Comparison of ENCODE assay signal across 7 cellular contexts in the genomic region with DNA sequence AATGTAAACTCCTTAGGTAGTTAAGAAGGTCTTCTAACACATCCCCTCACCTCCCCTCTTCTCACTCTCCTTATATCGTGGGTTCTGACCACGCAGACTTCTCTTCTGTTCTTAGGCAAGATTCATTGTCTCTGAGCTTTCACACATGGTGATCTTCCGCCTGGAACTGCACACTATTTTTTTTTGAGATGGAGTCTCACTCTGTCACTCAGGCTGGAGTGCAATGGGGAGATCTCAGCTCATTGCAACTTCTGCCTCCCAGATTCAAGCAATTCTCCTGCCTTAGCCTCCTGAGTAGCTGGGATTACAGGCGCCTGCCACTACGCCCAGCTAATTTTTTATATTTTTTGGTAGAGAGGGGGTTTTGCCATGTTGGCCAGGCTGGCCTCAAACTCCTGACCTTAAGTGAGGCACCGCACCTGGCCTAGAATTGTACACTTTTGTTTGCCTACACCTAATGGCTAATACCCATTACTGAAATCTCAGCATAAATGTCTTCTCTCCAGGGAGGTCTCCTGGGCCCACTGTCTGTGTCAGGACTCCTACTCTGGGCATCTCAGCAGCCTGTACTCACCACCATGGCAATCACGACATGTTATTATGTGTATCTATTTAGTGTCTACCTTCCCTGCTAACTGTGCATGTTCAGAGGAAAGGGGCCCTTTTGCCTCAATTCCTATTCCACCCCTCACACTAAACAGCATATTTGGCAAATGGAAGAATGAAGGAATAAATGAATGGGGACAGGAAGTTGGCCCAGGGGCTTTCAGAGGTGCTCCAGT.
"Had no signal": no experiment of that assay in that cellular context is flagged by ENCODE, and none has a peak within 500 bp of the region (broad histone marks: within the 10 kb centered on the region; RNA-seq: fewer than 3 reads in every experiment).

No MANE protein-coding gene starts in this region.

- H3K27ac ChIP-seq: HL-60, KMS-11 had no signal

- DNase-seq: IMR-90, KBM-7, KG1 had no signal

- ATAC-seq: HepG2 had no signal

- H3K9ac ChIP-seq: KMS-11 had no signal

- FAIRE-seq: HepG2, HTR-8/SVneo had no signal

- H3K4me2 ChIP-seq: KMS-11 had no signal
